Comparison of ENCODE assay signal across 8 cellular contexts in the genomic region with DNA sequence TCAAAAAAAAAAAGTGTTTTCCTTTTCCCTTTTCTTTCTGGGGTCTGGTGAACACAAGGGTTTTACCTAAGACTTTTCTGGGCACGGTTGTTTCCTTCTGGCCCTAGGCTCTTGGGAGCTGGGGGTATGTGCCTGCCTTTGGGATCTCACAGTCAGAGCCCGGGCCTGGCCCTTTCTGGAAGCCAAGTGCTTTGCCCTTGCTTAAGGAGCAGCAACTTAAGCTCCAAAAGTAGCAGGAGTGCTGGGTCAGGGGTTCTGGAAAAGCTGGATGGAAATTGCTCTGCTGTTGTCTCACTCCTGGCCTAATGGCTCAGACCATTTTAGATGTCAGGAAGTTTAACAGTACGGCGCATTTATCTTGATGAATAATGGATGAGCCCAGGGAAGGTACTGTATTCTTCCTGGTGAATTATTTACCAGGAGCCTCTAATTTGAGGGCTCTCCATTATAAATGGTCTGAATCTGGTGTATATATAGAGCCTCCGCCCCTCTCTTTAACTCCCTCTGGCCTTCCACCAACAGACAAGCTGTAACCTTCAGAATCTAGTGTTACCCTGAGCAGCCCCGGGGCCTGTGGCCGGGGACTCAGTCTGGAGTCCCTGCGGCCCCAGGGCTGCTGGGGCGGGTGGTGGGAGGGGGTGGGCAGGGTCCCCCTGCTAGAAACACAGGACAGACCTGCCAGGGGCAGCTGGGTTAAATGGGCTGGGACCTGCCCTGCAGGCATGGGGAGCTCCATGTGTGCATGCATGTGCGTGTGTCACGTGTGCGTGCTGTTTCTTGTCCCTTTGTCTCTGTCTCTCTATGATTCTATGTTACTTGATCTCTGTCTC. TPM values are rescaled to one million over a fixed set of nuclear protein-coding genes. Genes with fewer than 3 reads are reported as not detected.
DNase-seq lines count a peak whose midpoint lies in the region; FAIRE-seq and TF ChIP-seq lines count a peak whose summit lies in the region.
"Had no signal": no experiment of that assay in that cellular context is flagged by ENCODE, and none has a peak within 500 bp of the region (broad histone marks: within the 10 kb centered on the region; RNA-seq: fewer than 3 reads in every experiment).

No MANE protein-coding gene starts in this region.

- no peak for TF ChIP-seq CTCF in bronchial epithelial cell (IDR thresholded peaks at IDR 0.05; ENCODE audit: insufficient read depth, low read length, severe bottlenecking)

- no peak overlapping the region for H3K4me3 ChIP-seq in bronchial epithelial cell (ENCODE audit: low read depth, low read length)

- H3K27ac ChIP-seq in KOPT-K1 (ENCODE audit: low read depth, low read length, poor library complexity, severe bottlenecking), result peak overlapping the region; percentile 59

- intact Hi-C loops in posterior vena cava (cut with DNase I), result no loop called here

- no peaks in the 10 kb centered on the region for H3K9me3 ChIP-seq in KOPT-K1 (ENCODE audit: insufficient read depth, low read length, poor library complexity, severe bottlenecking)

- FAIRE-seq in bronchial epithelial cell (lab: Jason Lieb, UNC), result peak; percentile 43
- FAIRE-seq: TTC549 had no signal

- no peaks in the 10 kb centered on the region for H3K36me3 ChIP-seq in KOPT-K1 (ENCODE audit: insufficient read depth, low read length)
- H3K36me3 ChIP-seq in bronchial epithelial cell (ENCODE audit: control insufficient read depth, insufficient read depth, low read length), result no peaks in the 10 kb centered on the region

- DNase-seq in bronchial epithelial cell (ENCODE audit: low read depth), result no peak
- peak; percentile 75 for DNase-seq in posterior vena cava (ENCODE audit: low spot score)
- no peak for DNase-seq in activated CD8-positive, alpha-beta memory T cell treated with anti-CD3 and anti-CD28 coated beads, Interleukin-2, amount 50 U/mL, for 4 hours
- DNase-seq in activated gamma-delta T cell (lab: John Stamatoyannopoulos, UW), result no peak
- DNase-seq in activated naive CD4-positive, alpha-beta T cell (lab: John Stamatoyannopoulos, UW), result no peak
- DNase-seq: amygdala had no signal

- H3K27me3 ChIP-seq in bronchial epithelial cell (ENCODE audit: control insufficient read depth, insufficient read depth, low read length), result no peaks in the 10 kb centered on the region

RNA-seq across cellular contexts. Expression of gene PTK7, which starts 37.5 kb away (rescaled TPM):
- 53.2 and 69.5 TPM in 2 replicates for total RNA-seq in bronchial epithelial cell
- total RNA-seq in posterior vena cava, result 10 to 100 TPM in 1 of 2 donors, 1 to 10 TPM in 1; 3.0 to 10.3 TPM

RNA-seq across cellular contexts. Expression of gene KLC4, which starts 54.2 kb away (rescaled TPM):
- total RNA-seq in bronchial epithelial cell (10.4 and 14.5 TPM in 2 replicates), posterior vena cava (10 to 100 TPM; 15.1 TPM)

RNA-seq across cellular contexts. Expression of gene MRPL2, which starts 54.4 kb away (rescaled TPM):
- total RNA-seq in bronchial epithelial cell (32.8 and 50.3 TPM in 2 replicates), posterior vena cava (10 to 100 TPM; 30.7 to 34.4 TPM)

RNA-seq across cellular contexts. Expression of gene SRF, which starts 57.4 kb away (rescaled TPM):
- 10.8 and 20.1 TPM in 2 replicates for total RNA-seq in bronchial epithelial cell
- 10 to 100 TPM; 92.6 to 95.6 TPM for total RNA-seq in posterior vena cava

RNA-seq across cellular contexts. Expression of gene CUL7, which starts 60.0 kb away (rescaled TPM):
- total RNA-seq in bronchial epithelial cell (16.9 and 20.5 TPM in 2 replicates), posterior vena cava (1 to 10 TPM; 9.3 to 9.9 TPM)
